8 cellular contexts compared by ENCODE assay signal in genomic region chr7:88735920-88736319, GRCh38. TPM values are rescaled to one million over a fixed set of nuclear protein-coding genes. Genes with fewer than 3 reads are reported as not detected.
"Had no signal": no experiment of that assay in that cellular context is flagged by ENCODE, and none has a peak within 500 bp of the region (broad histone marks: within the 10 kb centered on the region; RNA-seq: fewer than 3 reads in every experiment).

No MANE protein-coding gene starts in this region.

- FAIRE-seq: G401.6, GM12891, GM12892, GM18507, GM19239 had no signal

- DNase-seq: GDM1, GF-D8 had no signal

RNA-seq across cellular contexts. Expression of gene ZNF804B, which starts 23.6 kb away (rescaled TPM):
- total RNA-seq: G401 had no signal

RNA-seq across cellular contexts. Expression of gene TEX47, which starts 59.6 kb away (rescaled TPM):
- total RNA-seq: G401 had no signal
